Comparison of ENCODE assay signal across 10 cellular contexts in genomic region chr20:23723659-23724307, GRCh38. TPM values are rescaled to one million over a fixed set of nuclear protein-coding genes. Genes with fewer than 3 reads are reported as not detected.
DNase-seq lines count a peak whose midpoint lies in the region; ATAC-seq and TF ChIP-seq lines count a peak whose summit lies in the region.
"Not testable (repeated sequence)": the region's sequence is repeated elsewhere in the genome, so short reads cannot be mapped to it uniquely, and the experiment has no call there.
"Had no signal": no experiment of that assay in that cellular context is flagged by ENCODE, and none has a peak within 500 bp of the region (broad histone marks: within the 10 kb centered on the region; RNA-seq: fewer than 3 reads in every experiment).

No MANE protein-coding gene starts in this region.

- H2AFZ ChIP-seq in smooth muscle cell (ENCODE audit: low read depth) = not testable (repeated sequence)

- not testable (repeated sequence) for H4K20me1 ChIP-seq in smooth muscle cell (ENCODE audit: low read depth)

- peak; percentile 45 for DNase-seq in BE2C
- peak; percentile 0 for DNase-seq in NCI-H2171 (lab: John Stamatoyannopoulos, UW)
- DNase-seq in WERI-Rb-1 = peak; percentile 77
- not testable (repeated sequence) for DNase-seq in chondrocyte (ENCODE audit: low spot score); smooth muscle cell (lab: John Stamatoyannopoulos, UW; ENCODE audit: unreplicated experiment)
- DNase-seq in islet precursor cell = peak; percentile 62

- not testable (repeated sequence) for H3K4me2 ChIP-seq in smooth muscle cell

- H3K36me3 Mint-ChIP-seq in chondrocyte (ENCODE audit: low read depth) = not testable (repeated sequence)

- WGBS in smooth muscle cell (ENCODE audit: low lambda C conversion rate) = 60% methylated on average over 2 of the region's 2 CpGs

- peak; percentile 47 for TF ChIP-seq CTCF in BE2C (IDR thresholded peaks at IDR 0.05; ENCODE audit: low read depth, low read length)
- TF ChIP-seq CTCF in WERI-Rb-1 (IDR thresholded peaks at IDR 0.05; ENCODE audit: low read depth, low read length) = peak; percentile 66
- TF ChIP-seq CTCF in chondrocyte (IDR thresholded peaks at IDR 0.05) = peak; percentile 74
- peak; percentile 56 for TF ChIP-seq CTCF in smooth muscle cell (IDR thresholded peaks at IDR 0.05; ENCODE audit: borderline replicate concordance, insufficient read depth, poor library complexity, severe bottlenecking)

- H3K9me3 ChIP-seq in BE2C; WERI-Rb-1 (ENCODE audit: severe bottlenecking); smooth muscle cell (replicated peaks; ENCODE audit: low read depth): not testable (repeated sequence)

- not testable (repeated sequence) for H3K27me3 ChIP-seq in BE2C; WERI-Rb-1 (ENCODE audit: insufficient read depth, low read depth, severe bottlenecking); smooth muscle cell (ENCODE audit: low read depth)

- not testable (repeated sequence) for H3K79me2 ChIP-seq in smooth muscle cell (ENCODE audit: low read depth)

- H3K27me3 Mint-ChIP-seq in chondrocyte (ENCODE audit: low read depth) = peaks cover 31% of the 10 kb centered on the region

- not testable (repeated sequence) for H3K9me3 Mint-ChIP-seq in chondrocyte (ENCODE audit: low read depth)

- H3K27ac ChIP-seq in WERI-Rb-1; smooth muscle cell (ENCODE audit: low read depth): not testable (repeated sequence)

- H3K36me3 ChIP-seq in BE2C; WERI-Rb-1; smooth muscle cell (ENCODE audit: low read depth): not testable (repeated sequence)

- not testable (repeated sequence) for H3K4me3 Mint-ChIP-seq in chondrocyte (ENCODE audit: unreplicated experiment)

- ATAC-seq in GM18858 (IDR thresholded peaks at IDR 0.05; ENCODE audit: unreplicated experiment) (peak; percentile 49), HG03039 (IDR thresholded peaks at IDR 0.05; ENCODE audit: unreplicated experiment) (peak; percentile 70)

- not testable (repeated sequence) for H3K9ac ChIP-seq in smooth muscle cell (ENCODE audit: low read depth)

- not testable (repeated sequence) for H3K4me1 ChIP-seq in BE2C; smooth muscle cell (ENCODE audit: low read depth)

- H3K27ac Mint-ChIP-seq in chondrocyte (ENCODE audit: unreplicated experiment) = not testable (repeated sequence)

- not testable (repeated sequence) for H3F3A ChIP-seq in smooth muscle cell (ENCODE audit: low read depth)

- not testable (repeated sequence) for H3K4me3 ChIP-seq in BE2C (ENCODE audit: low read depth, low read length); WERI-Rb-1 (ENCODE audit: low read depth, low read length); smooth muscle cell

- H3K4me1 Mint-ChIP-seq in chondrocyte (ENCODE audit: low read depth) = not testable (repeated sequence)

RNA-seq across cellular contexts. Expression of gene CST1, which starts 27.0 kb away (rescaled TPM):
- polyA plus RNA-seq in BE2C (2012; ENCODE audit: insufficient read depth, insufficient read length, low read depth) = not detected
- not detected in 3 replicates for total RNA-seq in chondrocyte
- 1.3 and 9.3 TPM in 2 replicates for total RNA-seq in smooth muscle cell
- 1.9 and 27.7 TPM in 2 replicates for polyA plus RNA-seq in smooth muscle cell
- total RNA-seq: sigmoid colon, temporal lobe had no signal

RNA-seq across cellular contexts. Expression of gene CST4, which starts 34.9 kb away (rescaled TPM):
- not detected for polyA plus RNA-seq in BE2C (2012; ENCODE audit: insufficient read depth, insufficient read length, low read depth)
- total RNA-seq in chondrocyte = not detected in 3 replicates
- total RNA-seq in smooth muscle cell = not detected in 2 replicates
- not detected in 2 replicates for polyA plus RNA-seq in smooth muscle cell
- total RNA-seq: sigmoid colon, temporal lobe had no signal
- polyA plus RNA-seq: sigmoid colon had no signal
